In the genomic region with DNA sequence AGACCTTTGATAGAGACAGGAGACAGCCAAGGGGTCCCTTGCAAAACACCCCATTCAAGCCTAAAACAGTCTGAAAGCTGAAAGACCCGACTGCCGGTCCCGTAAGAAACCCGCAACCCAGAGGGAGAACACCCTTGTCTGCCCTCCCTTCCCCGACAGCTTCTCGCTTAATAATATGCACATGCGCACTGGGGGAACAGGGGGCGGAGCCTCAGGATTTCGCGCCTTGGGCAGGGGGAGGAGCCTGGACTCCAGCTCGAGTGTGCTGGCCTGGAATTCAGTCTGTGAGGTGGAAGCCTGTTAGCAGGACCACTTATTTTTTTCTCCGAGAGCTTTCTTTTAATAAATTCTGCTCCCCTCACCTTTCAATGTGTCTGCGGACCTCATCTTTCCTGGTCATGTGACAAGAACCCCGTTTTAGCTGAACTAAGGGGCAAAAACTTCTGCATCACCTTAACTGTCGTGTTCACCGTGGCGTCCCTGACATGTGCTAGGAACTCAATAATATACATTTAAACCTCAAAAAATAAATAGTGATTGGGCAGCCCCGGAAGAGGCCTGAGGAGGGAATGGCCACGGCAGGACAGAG, we compare ENCODE assay signal across 8 cellular contexts. TPM values are rescaled to one million over a fixed set of nuclear protein-coding genes. Genes with fewer than 3 reads are reported as not detected.
DNase-seq lines count a peak whose midpoint lies in the region; ATAC-seq, FAIRE-seq and TF ChIP-seq lines count a peak whose summit lies in the region.

No MANE protein-coding gene starts in this region.

- FAIRE-seq in RCC 7860 (lab: Jason Lieb, UNC), result no peak

- DNase-seq in activated T-cell treated with anti-CD3 and anti-CD28 coated beads for 48 hours (ENCODE audit: low read depth), result peak; percentile 69
- peak; percentile 14 to 86 for DNase-seq in cardiac muscle cell (ENCODE audit: low read depth in 1 of 2, low spot score in 1 of 2)
- no peak for DNase-seq in HuH-7 (ENCODE audit: low spot score)
- DNase-seq in RCC 7860 (ENCODE audit: low spot score), result no peak
- no peak for DNase-seq in NCI-H446 (lab: John Stamatoyannopoulos, UW)

- H3K4me3 ChIP-seq in HUES64 (ENCODE audit: low read length), result peak overlapping the region; percentile 41
- no peak overlapping the region for H3K4me3 ChIP-seq in cardiac muscle cell
- H3K4me3 ChIP-seq in skeletal muscle tissue (ENCODE audit: low read length in 3 of 3), result peak overlapping the region in 2 of 3 donors; percentile 4 to 38

- 81% methylated on average over 19 of the region's 19 CpGs for WGBS in HUES64

- peak; percentile 62 for TF ChIP-seq POLR2A in GM18505 (IDR thresholded peaks at IDR 0.05; ENCODE audit: borderline replicate concordance, extremely low read depth, insufficient read depth, insufficient read length)

- peak overlapping the region; percentile 48; the same call in 1 of the 2 replicates for H3K9ac ChIP-seq in HUES64 (ENCODE audit: low read depth, low read length)
- H3K9ac ChIP-seq in skeletal muscle tissue (ENCODE audit: low read depth in 1 of 3, low read length in 3 of 3), result peak overlapping the region in 1 of 3 donors; percentile 50

- H3K27ac ChIP-seq in HUES64 (ENCODE audit: low read depth, low read length) (no peak overlapping the region), cardiac muscle cell (no peak overlapping the region), skeletal muscle tissue (ENCODE audit: low read depth, low read length) (peak overlapping the region; percentile 38)

- ATAC-seq in GM18505 (IDR thresholded peaks at IDR 0.05; ENCODE audit: unreplicated experiment), result no peak

- H3K36me3 ChIP-seq in HUES64 (ENCODE audit: insufficient read depth, low read length) (no peaks in the 10 kb centered on the region), cardiac muscle cell (no peaks in the 10 kb centered on the region), skeletal muscle tissue (ENCODE audit: control insufficient read depth in 3 of 3, insufficient read depth in 3 of 3, low read length in 3 of 3) (no peaks in the 10 kb centered on the region)

- no peaks in the 10 kb centered on the region for H3K9me3 ChIP-seq in HUES64 (ENCODE audit: insufficient read depth, low read depth, low read length)
- H3K9me3 ChIP-seq in cardiac muscle cell (ENCODE audit: low read depth), result no peaks in the 10 kb centered on the region
- H3K9me3 ChIP-seq in skeletal muscle tissue (ENCODE audit: control insufficient read depth in 3 of 3, low read length in 3 of 3), result no peaks in the 10 kb centered on the region

- no peaks in the 10 kb centered on the region for H3K27me3 ChIP-seq in HUES64 (ENCODE audit: insufficient read depth, low read length)
- peaks cover 12% of the 10 kb centered on the region for H3K27me3 ChIP-seq in cardiac muscle cell
- H3K27me3 ChIP-seq in skeletal muscle tissue (ENCODE audit: control insufficient read depth in 3 of 3, insufficient read depth in 3 of 3, low read length in 3 of 3), result no peaks in the 10 kb centered on the region

- TF ChIP-seq CTCF in cardiac muscle cell (IDR thresholded peaks at IDR 0.05; ENCODE audit: low read depth, low read length), result no peak

- H3K4me1 ChIP-seq in HUES64 (ENCODE audit: insufficient read depth, low read length), result no peaks in the 10 kb centered on the region
- no peaks in the 10 kb centered on the region for H3K4me1 ChIP-seq in cardiac muscle cell (ENCODE audit: low read depth)
- peaks cover 4 to 18% (median 6%) of the 10 kb centered on the region in 3 donors for H3K4me1 ChIP-seq in skeletal muscle tissue (ENCODE audit: control insufficient read depth in 3 of 3, insufficient read depth in 3 of 3, low read length in 3 of 3)

RNA-seq across cellular contexts. Expression of gene TNFAIP8L3, which starts 17.0 kb away (rescaled TPM):
- 0.15 TPM for polyA plus RNA-seq in HUES64 (2013, experiment 1 of 2)
- 0.13 TPM for polyA plus RNA-seq in HUES64 (2013, experiment 2 of 2)
- total RNA-seq in cardiac muscle cell (not detected in 2 replicates), skeletal muscle tissue (2.1 TPM)
- polyA plus RNA-seq in cardiac muscle cell, result 0.60 TPM in 1 of 2 replicates, not detected in the other

Comparison
In these comparisons a context has a peak if more than half of its experiments do, and no peak if none do; other contexts are left out.
1. DNase-seq: peak in activated T-cell treated with anti-CD3 and anti-CD28 coated beads for 48 hours (single experiment) and cardiac muscle cell (2 of 2); none in HuH-7 (single experiment), RCC 7860 (single experiment) and NCI-H446 (0 of 2).